1 cellular context compared by ENCODE assay signal in the genomic region with DNA sequence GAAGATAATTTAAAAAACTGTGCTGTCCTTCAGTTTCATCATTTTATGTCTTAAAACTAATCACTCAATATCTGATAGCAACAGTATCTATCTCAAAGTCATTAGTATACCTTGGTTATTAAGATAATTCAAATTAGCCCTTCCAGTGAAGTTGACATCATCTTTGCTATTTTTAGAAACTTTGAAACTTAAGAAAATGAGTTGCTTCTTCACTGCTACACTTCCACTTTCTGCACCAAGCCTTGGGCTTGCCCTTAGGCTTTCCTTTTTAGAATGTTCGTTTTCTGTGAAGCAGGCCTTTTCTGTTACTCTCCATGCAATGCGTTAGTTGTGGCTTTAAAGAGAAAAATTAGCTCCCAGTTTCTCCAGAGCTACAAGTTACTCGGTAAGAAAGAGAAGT.
TF ChIP-seq lines count a peak whose summit lies in the region.

No MANE protein-coding gene starts in this region.

TF ChIP-seq in K562, 482 proteins besides CTCF, POLR2A, EP300 and RAD21 (continued from another document):
- TF ChIP-seq, protein P1, sequence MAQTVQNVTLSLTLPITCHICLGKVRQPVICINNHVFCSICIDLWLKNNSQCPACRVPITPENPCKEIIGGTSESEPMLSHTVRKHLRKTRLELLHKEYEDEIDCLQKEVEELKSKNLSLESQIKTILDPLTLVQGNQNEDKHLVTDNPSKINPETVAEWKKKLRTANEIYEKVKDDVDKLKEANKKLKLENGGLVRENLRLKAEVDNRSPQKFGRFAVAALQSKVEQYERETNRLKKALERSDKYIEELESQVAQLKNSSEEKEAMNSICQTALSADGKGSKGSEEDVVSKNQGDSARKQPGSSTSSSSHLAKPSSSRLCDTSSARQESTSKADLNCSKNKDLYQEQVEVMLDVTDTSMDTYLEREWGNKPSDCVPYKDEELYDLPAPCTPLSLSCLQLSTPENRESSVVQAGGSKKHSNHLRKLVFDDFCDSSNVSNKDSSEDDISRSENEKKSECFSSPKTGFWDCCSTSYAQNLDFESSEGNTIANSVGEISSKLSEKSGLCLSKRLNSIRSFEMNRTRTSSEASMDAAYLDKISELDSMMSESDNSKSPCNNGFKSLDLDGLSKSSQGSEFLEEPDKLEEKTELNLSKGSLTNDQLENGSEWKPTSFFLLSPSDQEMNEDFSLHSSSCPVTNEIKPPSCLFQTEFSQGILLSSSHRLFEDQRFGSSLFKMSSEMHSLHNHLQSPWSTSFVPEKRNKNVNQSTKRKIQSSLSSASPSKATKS (CRISPR knock-in tag; IDR thresholded peaks at IDR 0.05), result no peak
- no peak for TF ChIP-seq SIRT6 (IDR thresholded peaks at IDR 0.05; ENCODE audit: low read depth, low read length)
- no peak for TF ChIP-seq YBX1 (IDR thresholded peaks at IDR 0.05)
- TF ChIP-seq PPARD (CRISPR knock-in tag; IDR thresholded peaks at IDR 0.05), result no peak
- no peak for TF ChIP-seq ZNF76 (CRISPR knock-in tag; IDR thresholded peaks at IDR 0.05; ENCODE audit: borderline replicate concordance)
- TF ChIP-seq SIX5 (IDR thresholded peaks at IDR 0.05; ENCODE audit: borderline replicate concordance in 1 of 2, insufficient read depth in 1 of 2, low read depth in 1 of 2, low read length in 2 of 2), result no peak
